Comparison of ENCODE assay signal across 3 cellular contexts in the genomic region with DNA sequence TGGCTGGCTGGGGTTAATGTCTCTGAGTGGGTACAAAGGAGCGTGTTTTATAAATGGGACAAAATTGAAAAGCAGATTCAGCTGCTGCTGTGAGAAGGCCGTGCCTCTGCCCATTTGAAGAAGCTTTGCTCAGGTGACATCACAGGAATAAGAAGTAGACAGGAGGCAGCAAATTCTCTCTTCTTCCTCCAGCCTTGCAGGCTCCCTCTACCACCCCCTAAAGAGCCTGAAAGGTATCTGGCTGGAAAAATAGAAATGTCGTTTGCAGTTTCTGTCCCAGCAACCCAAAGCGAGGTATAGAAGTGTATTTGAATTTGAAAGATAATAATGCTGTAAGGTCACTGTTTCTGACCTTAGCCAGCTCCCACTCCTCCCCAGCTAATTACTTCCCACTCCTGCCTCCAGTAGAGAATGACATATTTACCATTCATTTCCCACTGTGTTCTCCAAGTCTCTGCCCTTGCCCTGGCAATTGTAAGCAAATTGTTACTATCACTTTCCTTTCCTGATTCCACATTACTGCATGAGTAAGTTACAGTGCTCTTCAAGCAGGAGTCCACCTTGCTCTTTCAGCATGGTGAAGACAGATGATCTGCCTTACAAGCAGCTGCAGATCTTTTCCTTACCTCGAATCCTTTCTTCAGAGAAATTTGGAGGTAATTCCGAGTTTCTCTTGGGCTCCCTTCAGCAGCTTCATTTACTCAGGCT.
TF ChIP-seq lines count a peak whose summit lies in the region.

No MANE protein-coding gene starts in this region.

TF ChIP-seq in HEK293, 187 proteins besides CTCF, POLR2A, EP300 and RAD21:
- TF ChIP-seq ZNF214 (tag by site-specific recombination; IDR thresholded peaks at IDR 0.05; ENCODE audit: borderline replicate concordance) (no peak), ZNF529 (tag by site-specific recombination; IDR thresholded peaks at IDR 0.05; ENCODE audit: insufficient replicate concordance) (no peak), EGR2 (tag by site-specific recombination; IDR thresholded peaks at IDR 0.05; ENCODE audit: low read depth) (peak; percentile 52; the same call in 1 of the 2 replicates), ZFHX2 (tag by site-specific recombination; conservative IDR thresholded peaks at IDR 0.05) (peak; percentile 37), ZNF626 (tag by site-specific recombination; IDR thresholded peaks at IDR 0.05) (no peak)
TF ChIP-seq in HEK293: peak in this region for 2.

TF ChIP-seq in H1, 55 proteins besides CTCF, POLR2A, EP300 and RAD21:
- no peak for TF ChIP-seq GTF2F1 (IDR thresholded peaks at IDR 0.05; ENCODE audit: borderline replicate concordance, low read depth, low read length)
- TF ChIP-seq CTBP2 (IDR thresholded peaks at IDR 0.05; ENCODE audit: borderline replicate concordance, insufficient read depth, insufficient read length, low read length), result no peak
- no peak for TF ChIP-seq JUN (IDR thresholded peaks at IDR 0.05; ENCODE audit: low read depth, low read length)
- TF ChIP-seq, protein P1, sequence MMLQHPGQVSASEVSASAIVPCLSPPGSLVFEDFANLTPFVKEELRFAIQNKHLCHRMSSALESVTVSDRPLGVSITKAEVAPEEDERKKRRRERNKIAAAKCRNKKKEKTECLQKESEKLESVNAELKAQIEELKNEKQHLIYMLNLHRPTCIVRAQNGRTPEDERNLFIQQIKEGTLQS (IDR thresholded peaks at IDR 0.05; ENCODE audit: insufficient read depth, low read depth, low read length), result no peak
- no peak for TF ChIP-seq RNF2 (IDR thresholded peaks at IDR 0.05; ENCODE audit: borderline replicate concordance, low read depth, low read length, missing control alignments, poor library complexity, severe bottlenecking)
- no peak for TF ChIP-seq KDM4A (IDR thresholded peaks at IDR 0.05; ENCODE audit: low read depth, low read length, severe bottlenecking)
- TF ChIP-seq NANOG (IDR thresholded peaks at IDR 0.05; ENCODE audit: insufficient read depth, low read depth, low read length, poor library complexity, severe bottlenecking), result no peak
- no peak for TF ChIP-seq SIN3A (conservative IDR thresholded peaks at IDR 0.05 in 1 of 2, IDR thresholded peaks at IDR 0.05 in 1 of 2; ENCODE audit: low read depth in 1 of 2, low read length in 2 of 2)
- TF ChIP-seq, protein P2, sequence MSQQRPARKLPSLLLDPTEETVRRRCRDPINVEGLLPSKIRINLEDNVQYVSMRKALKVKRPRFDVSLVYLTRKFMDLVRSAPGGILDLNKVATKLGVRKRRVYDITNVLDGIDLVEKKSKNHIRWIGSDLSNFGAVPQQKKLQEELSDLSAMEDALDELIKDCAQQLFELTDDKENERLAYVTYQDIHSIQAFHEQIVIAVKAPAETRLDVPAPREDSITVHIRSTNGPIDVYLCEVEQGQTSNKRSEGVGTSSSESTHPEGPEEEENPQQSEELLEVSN (IDR thresholded peaks at IDR 0.05), result no peak
- TF ChIP-seq BRCA1 (IDR thresholded peaks at IDR 0.05; ENCODE audit: low read depth, low read length), result no peak
- TF ChIP-seq ZNF274 (IDR thresholded peaks at IDR 0.05; ENCODE audit: borderline replicate concordance, extremely low read depth, low read length), result no peak
- TF ChIP-seq RBBP5 (IDR thresholded peaks at IDR 0.05; ENCODE audit: borderline replicate concordance, low read depth, low read length), result no peak
- TF ChIP-seq, protein P3, sequence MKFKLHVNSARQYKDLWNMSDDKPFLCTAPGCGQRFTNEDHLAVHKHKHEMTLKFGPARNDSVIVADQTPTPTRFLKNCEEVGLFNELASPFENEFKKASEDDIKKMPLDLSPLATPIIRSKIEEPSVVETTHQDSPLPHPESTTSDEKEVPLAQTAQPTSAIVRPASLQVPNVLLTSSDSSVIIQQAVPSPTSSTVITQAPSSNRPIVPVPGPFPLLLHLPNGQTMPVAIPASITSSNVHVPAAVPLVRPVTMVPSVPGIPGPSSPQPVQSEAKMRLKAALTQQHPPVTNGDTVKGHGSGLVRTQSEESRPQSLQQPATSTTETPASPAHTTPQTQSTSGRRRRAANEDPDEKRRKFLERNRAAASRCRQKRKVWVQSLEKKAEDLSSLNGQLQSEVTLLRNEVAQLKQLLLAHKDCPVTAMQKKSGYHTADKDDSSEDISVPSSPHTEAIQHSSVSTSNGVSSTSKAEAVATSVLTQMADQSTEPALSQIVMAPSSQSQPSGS (IDR thresholded peaks at IDR 0.05; ENCODE audit: low read length), result no peak
- no peak for TF ChIP-seq SAP30 (IDR thresholded peaks at IDR 0.05; ENCODE audit: insufficient read depth, insufficient replicate concordance, low read length)

TF ChIP-seq in HEK293T, 16 proteins besides CTCF, POLR2A, EP300 and RAD21:
- TF ChIP-seq FOXK2 (IDR thresholded peaks at IDR 0.05) (no peak), BHLHE40 (IDR thresholded peaks at IDR 0.05; ENCODE audit: borderline replicate concordance) (no peak), ZNF384 (IDR thresholded peaks at IDR 0.05) (no peak), TARDBP (IDR thresholded peaks at IDR 0.05) (no peak), FOXM1 (IDR thresholded peaks at IDR 0.05; ENCODE audit: borderline replicate concordance) (no peak), ARNT (IDR thresholded peaks at IDR 0.05) (no peak), SUZ12 (IDR thresholded peaks at IDR 0.05) (no peak), FOXA1 (IDR thresholded peaks at IDR 0.05) (no peak), LEF1 (IDR thresholded peaks at IDR 0.05; ENCODE audit: borderline replicate concordance) (no peak), HDGF (IDR thresholded peaks at IDR 0.05; ENCODE audit: borderline replicate concordance) (no peak), SP1 (IDR thresholded peaks at IDR 0.05) (no peak), ELF4 (IDR thresholded peaks at IDR 0.05) (no peak), L3MBTL2 (conservative IDR thresholded peaks at IDR 0.05) (no peak), CTBP1 (IDR thresholded peaks at IDR 0.05; ENCODE audit: borderline replicate concordance) (no peak), NFRKB (IDR thresholded peaks at IDR 0.05) (no peak)
- TF ChIP-seq, protein P4, sequence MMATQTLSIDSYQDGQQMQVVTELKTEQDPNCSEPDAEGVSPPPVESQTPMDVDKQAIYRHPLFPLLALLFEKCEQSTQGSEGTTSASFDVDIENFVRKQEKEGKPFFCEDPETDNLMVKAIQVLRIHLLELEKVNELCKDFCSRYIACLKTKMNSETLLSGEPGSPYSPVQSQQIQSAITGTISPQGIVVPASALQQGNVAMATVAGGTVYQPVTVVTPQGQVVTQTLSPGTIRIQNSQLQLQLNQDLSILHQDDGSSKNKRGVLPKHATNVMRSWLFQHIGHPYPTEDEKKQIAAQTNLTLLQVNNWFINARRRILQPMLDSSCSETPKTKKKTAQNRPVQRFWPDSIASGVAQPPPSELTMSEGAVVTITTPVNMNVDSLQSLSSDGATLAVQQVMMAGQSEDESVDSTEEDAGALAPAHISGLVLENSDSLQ (IDR thresholded peaks at IDR 0.05), result no peak
